25 cellular contexts compared by ENCODE assay signal in the genomic region with DNA sequence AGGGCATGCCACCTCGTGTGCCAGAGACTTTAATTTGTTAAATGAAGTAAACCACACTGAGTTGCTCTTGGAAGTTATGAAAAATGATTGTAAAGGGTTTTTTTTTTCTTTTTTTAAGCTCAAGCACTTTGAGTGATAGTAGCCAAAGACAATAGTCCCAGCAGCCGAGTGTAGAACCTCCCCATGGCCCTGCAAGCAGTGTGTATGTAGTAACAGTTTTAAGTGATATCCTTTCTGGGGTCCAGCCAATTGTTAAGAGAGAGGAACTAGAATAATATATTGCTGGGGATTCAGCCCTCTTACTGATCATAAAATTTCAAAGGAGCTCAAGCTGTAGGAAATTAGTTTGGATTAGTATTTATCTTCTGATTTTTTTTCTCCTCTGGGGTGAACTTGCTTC. TPM values are rescaled to one million over a fixed set of nuclear protein-coding genes. Genes with fewer than 3 reads are reported as not detected.
"Had no signal": no experiment of that assay in that cellular context is flagged by ENCODE, and none has a peak within 500 bp of the region (broad histone marks: within the 10 kb centered on the region; RNA-seq: fewer than 3 reads in every experiment).

No MANE protein-coding gene starts in this region.

- H3K4me3 ChIP-seq: coronary artery, gastrocnemius medialis, heart right ventricle, mucosa of descending colon had no signal

- FAIRE-seq: small intestine, TTC549 had no signal

- ATAC-seq: activated CD8-positive, alpha-beta T cell treated with anti-CD3 and anti-CD28 coated beads, Interleukin-2, amount 10 ng/mL, durations not matched to agents 7 days and 5 days; activated T-cell treated with anti-CD3 and anti-CD28 coated beads, Interleukin-2, amount 50 U/mL, for 72 hours; esophagus mucosa; gastrocnemius medialis; left colon; mucosa of descending colon; naive thymus-derived CD4-positive, alpha-beta T cell; stimulated activated naive CD8-positive, alpha-beta T cell treated with anti-CD3 and anti-CD28 coated beads, Interleukin-15, Interleukin-2, amounts not matched to agents 100 U/mL and 50 U/mL, for 24 hours had no signal

- H3K36me3 ChIP-seq: gastrocnemius medialis, neutrophil had no signal

- H3K9me3 ChIP-seq: gastrocnemius medialis, mucosa of descending colon, neutrophil had no signal

- DNase-seq: activated B cell treated with CpG ODN at 0.5 μM for 24 hours; activated CD4-positive, alpha-beta T cell treated with anti-CD3 and anti-CD28 coated beads for 48 hours; activated CD8-positive, alpha-beta memory T cell treated with anti-CD3 and anti-CD28 coated beads, Interleukin-2, amount 50 U/mL, for 4 hours; activated CD8-positive, alpha-beta T cell treated with anti-CD3 and anti-CD28 coated beads, Interleukin-2, amount 10 ng/mL, durations not matched to agents 7 days and 5 days; activated gamma-delta T cell; activated T-cell treated with anti-CD3 and anti-CD28 coated beads, Interleukin-2, amount 50 U/mL, for 72 hours; amygdala; central memory CD4-positive, alpha-beta T cell; gastrocnemius medialis; heart right ventricle; left colon; mucosa of descending colon; naive thymus-derived CD4-positive, alpha-beta T cell; small intestine; stimulated activated CD4-positive, alpha-beta T cell treated with anti-CD3 and anti-CD28 coated beads, Interleukin-4, amount 100 ng/mL, for 4 hours; stimulated activated CD8-positive, alpha-beta memory T cell treated with anti-CD3 and anti-CD28 coated beads, Interleukin-4, amount 100 ng/mL, for 48 hours; stimulated activated naive CD8-positive, alpha-beta T cell treated with anti-CD3 and anti-CD28 coated beads, Interleukin-15, Interleukin-2, amounts not matched to agents 100 U/mL and 50 U/mL, for 24 hours had no signal

- H3K27me3 ChIP-seq: gastrocnemius medialis, heart right ventricle, neutrophil had no signal

- H3K4me1 Mint-ChIP-seq: activated B cell treated with CpG ODN at 0.5 μM for 24 hours; brain; naive thymus-derived CD4-positive, alpha-beta T cell had no signal

- H3K4me3 Mint-ChIP-seq: activated B cell treated with CpG ODN at 0.5 μM for 24 hours; activated CD8-positive, alpha-beta T cell treated with anti-CD3 and anti-CD28 coated beads, Interleukin-2, amount 10 ng/mL, durations not matched to agents 7 days and 5 days; activated naive CD8-positive, alpha-beta T cell; activated T-cell treated with anti-CD3 and anti-CD28 coated beads, Interleukin-2, amount 50 U/mL, for 72 hours; brain; naive thymus-derived CD4-positive, alpha-beta T cell; type B pancreatic cell had no signal

- H3K27me3 Mint-ChIP-seq: type B pancreatic cell had no signal

- H3K4me1 ChIP-seq: gastrocnemius medialis had no signal

- H3K36me3 Mint-ChIP-seq: activated naive CD8-positive, alpha-beta T cell; brain; naive thymus-derived CD4-positive, alpha-beta T cell had no signal

- H3K27ac ChIP-seq: gastrocnemius medialis, heart right ventricle, neutrophil had no signal

- H3K27ac Mint-ChIP-seq: activated B cell treated with CpG ODN at 0.5 μM for 24 hours; activated CD8-positive, alpha-beta T cell treated with anti-CD3 and anti-CD28 coated beads, Interleukin-2, amount 10 ng/mL, durations not matched to agents 7 days and 5 days; activated naive CD8-positive, alpha-beta T cell; activated T-cell treated with anti-CD3 and anti-CD28 coated beads, Interleukin-2, amount 50 U/mL, for 72 hours; brain; naive thymus-derived CD4-positive, alpha-beta T cell; type B pancreatic cell had no signal

RNA-seq across cellular contexts. Expression of a gene that starts 43.1 kb away (rescaled TPM):
- total RNA-seq: activated B cell treated with CpG ODN at 0.5 μM for 24 hours; activated CD8-positive, alpha-beta T cell treated with anti-CD3 and anti-CD28 coated beads, Interleukin-2, amount 10 ng/mL, durations not matched to agents 7 days and 5 days; T-helper 2 cell treated with Interferon-gamma antibody and Interleukin-4, amounts not matched to agents 100 ng/mL and 5 ng/mL, for 36 hours had no signal
- polyA plus RNA-seq: naive thymus-derived CD4-positive, alpha-beta T cell had no signal
